8 cellular contexts compared by ENCODE assay signal in the genomic region with DNA sequence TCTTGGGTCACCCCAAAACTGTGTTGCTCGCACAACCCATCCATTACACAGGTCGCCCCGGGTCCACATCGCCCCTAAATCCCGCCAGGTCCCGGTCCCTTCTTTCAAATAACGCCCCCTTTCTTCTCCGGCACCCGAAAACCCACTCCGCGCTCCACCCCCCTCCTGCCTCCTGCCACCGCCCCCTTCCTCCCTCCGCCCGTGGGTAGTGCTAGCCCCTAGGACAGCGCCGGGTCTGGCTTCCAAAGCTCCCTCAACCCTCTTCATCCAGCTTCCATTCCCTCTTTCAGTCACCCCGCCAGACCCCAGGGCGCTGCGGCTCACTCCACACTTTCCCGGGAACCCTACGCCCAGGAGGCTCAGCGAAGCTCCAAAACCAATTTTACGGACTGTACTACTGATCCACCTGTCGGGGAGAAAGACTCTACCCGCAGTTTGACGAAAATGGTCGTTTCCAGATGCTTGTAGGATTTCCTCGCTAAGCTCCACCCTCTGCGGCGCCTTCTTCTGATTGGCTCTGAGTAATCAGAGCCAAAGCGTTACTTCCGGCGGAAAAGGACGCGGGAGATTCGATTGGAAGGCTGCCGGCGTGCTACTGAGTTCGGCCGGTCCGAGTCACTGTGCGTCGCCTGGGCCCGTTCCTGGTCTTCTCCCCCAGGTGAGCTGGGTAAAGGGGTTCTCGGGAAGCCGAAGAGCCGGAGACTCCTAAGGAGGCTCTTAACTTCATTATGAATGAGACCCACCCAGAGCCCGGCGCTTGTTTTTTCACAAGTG. TPM values are rescaled to one million over a fixed set of nuclear protein-coding genes. Genes with fewer than 3 reads are reported as not detected.
A peak's percentile ranks its signal among the peaks of the same experiment; 100 is the strongest.
DNase-seq lines count a peak whose midpoint lies in the region; ATAC-seq and TF ChIP-seq lines count a peak whose summit lies in the region.

TSS of gene DDIAS (plus strand) at position 572 of the 774 bp plus-strand sequence. CDS start 13,003 bp downstream, outside the sequence.

- peak within 1 kb of the TSS; percentile 71 to 93 (median 81) for H3K9ac ChIP-seq in BLaER1 treated with 17β-estradiol and CSF1 and Interleukin-3, amounts not matched to agents 10 nM and 100 nM

- H3K27me3 ChIP-seq in BLaER1 treated with 17β-estradiol and CSF1 and Interleukin-3, amounts not matched to agents 10 nM and 100 nM, result no peaks in the 10 kb centered on the region
- no peaks in the 10 kb centered on the region for H3K27me3 ChIP-seq in left lung

- peak within 1 kb of the TSS; percentile 80 to 99 (median 93) for H3K4me2 ChIP-seq in BLaER1 treated with 17β-estradiol and CSF1 and Interleukin-3, amounts not matched to agents 10 nM and 100 nM

- no peaks in the 10 kb centered on the region for H3K36me3 ChIP-seq in BLaER1 treated with 17β-estradiol and CSF1 and Interleukin-3, amounts not matched to agents 10 nM and 100 nM
- no peaks in the 10 kb centered on the region for H3K36me3 ChIP-seq in left lung

- DNase-seq in NCI-H774 (lab: John Stamatoyannopoulos, UW), result peak; percentile 99
- peak; percentile 92 for DNase-seq in activated CD4-positive, alpha-beta T cell treated with anti-CD3 and anti-CD28 coated beads, Interleukin-2, amount 50 U/mL, for 4 hours
- DNase-seq in dermis blood vessel endothelial cell, result peak; percentile 99
- peak; percentile 92 to 96 for DNase-seq in left lung
- DNase-seq in stimulated activated CD4-positive, alpha-beta T cell treated with anti-CD3 and anti-CD28 coated beads, Interleukin-2, amount 100 ng/mL, for 48 hours, result peak; percentile 84 to 86

- H4K20me1 ChIP-seq in BLaER1 treated with 17β-estradiol and CSF1 and Interleukin-3, amounts not matched to agents 10 nM and 100 nM, result peaks cover 0 to 4% (median 0%) of the 10 kb centered on the region in 11 experiments; a peak in 2 of 22 replicates

- peak; percentile 67 for ATAC-seq in GM19372 (IDR thresholded peaks at IDR 0.05; ENCODE audit: low read depth, unreplicated experiment)
- ATAC-seq in HG03558 (IDR thresholded peaks at IDR 0.05; ENCODE audit: extremely low read depth, unreplicated experiment), result peak; percentile 57
- peak; percentile 89 for ATAC-seq in left lung

- peak within 1 kb of the TSS; percentile 68 to 80 (median 76) for H3K4me3 ChIP-seq in BLaER1 treated with 17β-estradiol and CSF1 and Interleukin-3, amounts not matched to agents 10 nM and 100 nM
- H3K4me3 ChIP-seq in left lung, result peak within 1 kb of the TSS; percentile 61 to 68

- no peak for TF ChIP-seq CTCF in left lung (IDR thresholded peaks at IDR 0.05)

- H3K4me1 ChIP-seq in BLaER1 treated with 17β-estradiol and CSF1 and Interleukin-3, amounts not matched to agents 10 nM and 100 nM, result peaks cover 35 to 47% (median 42%) of the 10 kb centered on the region in 10 experiments
- H3K4me1 ChIP-seq in left lung, result peaks cover 9 to 49% of the 10 kb centered on the region in 2 donors

- H3K27ac ChIP-seq in BLaER1 treated with 17β-estradiol and CSF1 and Interleukin-3, amounts not matched to agents 10 nM and 100 nM, result peak within 1 kb of the TSS; percentile 70 to 93 (median 77)
- peak within 1 kb of the TSS; percentile 79 to 98 for H3K27ac ChIP-seq in left lung

- H3K9me3 ChIP-seq in BLaER1 treated with 17β-estradiol and CSF1 and Interleukin-3, amounts not matched to agents 10 nM and 100 nM (replicated peaks in 1 of 11), result no peaks in the 10 kb centered on the region
- no peaks in the 10 kb centered on the region for H3K9me3 ChIP-seq in left lung

- intact Hi-C loops in left lung (cut with DNase I), result loop anchor here in 1 of 2 donors (10.0 kb wide), 1 partner anchor 353 kb away; no protein-coding TSS in a partner anchor

RNA-seq across cellular contexts. Expression of gene DDIAS, which starts in this region (rescaled TPM):
- total RNA-seq in dermis blood vessel endothelial cell (4.6 and 12.8 TPM in 2 replicates), left lung (1 to 10 TPM; 2.9 to 4.2 TPM)

Comparison
In these comparisons a context has a peak if more than half of its experiments do, and no peak if none do; other contexts are left out.
1. Peak in every context shown above with its lines: DNase-seq, ATAC-seq, H3K4me3 ChIP-seq and H3K27ac ChIP-seq.